Comparison of ENCODE assay signal across 8 cellular contexts in genomic region chrX:129932137-129932791, GRCh38. TPM values are rescaled to one million over a fixed set of nuclear protein-coding genes. Genes with fewer than 3 reads are reported as not detected.
DNase-seq lines count a peak whose midpoint lies in the region; TF ChIP-seq lines count a peak whose summit lies in the region.

No MANE protein-coding gene starts in this region.

- H3K9me3 Mint-ChIP-seq in HFFc6 (no peaks in the 10 kb centered on the region), MCF 10A (ENCODE audit: unreplicated experiment) (no peaks in the 10 kb centered on the region)

- no peaks in the 10 kb centered on the region for H3K4me1 Mint-ChIP-seq in HFFc6 (ENCODE audit: low read depth)
- H3K4me1 Mint-ChIP-seq in MCF 10A (ENCODE audit: insufficient read depth, unreplicated experiment), result no peaks in the 10 kb centered on the region

- no TSS peak for BruUV-seq in MCF 10A (replicated peaks; lab: Mats Ljungman, UMichigan)

- H3K36me3 Mint-ChIP-seq in HFFc6 (ENCODE audit: low read depth) (no peaks in the 10 kb centered on the region), MCF 10A (ENCODE audit: insufficient read depth, unreplicated experiment) (peaks cover 14% of the 10 kb centered on the region)

- TF ChIP-seq CTCF in HFFc6 (IDR thresholded peaks at IDR 0.05), result no peak
- TF ChIP-seq CTCF in VCaP (conservative IDR thresholded peaks at IDR 0.05), result no peak
- no peak for TF ChIP-seq CTCF in MCF 10A (IDR thresholded peaks at IDR 0.05; ENCODE audit: unreplicated experiment)

- H3K4me3 Mint-ChIP-seq in HFFc6 (peak overlapping the region; percentile 94), MCF 10A (ENCODE audit: unreplicated experiment) (peak overlapping the region; percentile 78)

- CTCF ChIA-PET in MCF 10A (lab: Yijun Ruan, JAX), result interaction anchor here (0.6 kb wide), 1 partner anchor 43 kb away, joined by 3 read pairs; no protein-coding TSS in a partner anchor

- intact Hi-C loops in MCF 10A (cut with micrococcal nuclease), result loop anchor here (2.0 kb wide), 1 partner anchor 51 kb away; the partner anchor contains the start of gene BCORL1

- POLR2A ChIA-PET in MCF 10A (lab: Yijun Ruan, JAX), result interaction anchor here (0.6 kb wide), 1 partner anchor 38 kb away, joined by 3 read pairs; no protein-coding TSS in a partner anchor

- H3K27ac ChIP-seq in VCaP (peak overlapping the region; percentile 75), skin epidermis (peak overlapping the region in 20 of 21 experiments; percentile 60 to 91 (median 80))

- H3K27me3 Mint-ChIP-seq in HFFc6 (ENCODE audit: insufficient read depth), result peaks cover 14% of the 10 kb centered on the region
- H3K27me3 Mint-ChIP-seq in MCF 10A (ENCODE audit: insufficient read depth, unreplicated experiment), result peaks cover 33% of the 10 kb centered on the region

- H3K4me3 ChIP-seq in skin epidermis, result peak overlapping the region; percentile 40 to 50 (median 49)

- DNase-seq in EL (peak; percentile 85), HFFc6 (peak; percentile 69), NCI-H1694 treated with DMSO at 0.1 percent for 48 hours (lab: John Stamatoyannopoulos, UW) (peak; percentile 53), MCF 10A (ENCODE audit: unreplicated experiment) (peak; percentile 78), iPS-NIHi11 (ENCODE audit: low spot score) (peak; percentile 86)
- DNase-seq in NK-92 treated with Interleukin-12 subunit alpha and Interleukin-12 subunit beta, amount 100 ng/mL, for 24 hours (lab: John Stamatoyannopoulos, UW), result no peak

- peak overlapping the region; percentile 68 for H3K27ac Mint-ChIP-seq in HFFc6
- peak overlapping the region; percentile 93 for H3K27ac Mint-ChIP-seq in MCF 10A (ENCODE audit: low read depth, unreplicated experiment)

RNA-seq across cellular contexts. Expression of gene UTP14A, which starts 26.3 kb away (rescaled TPM):
- 10 to 100 TPM; 22.7 to 29.9 (median 23.3) TPM for total RNA-seq in HFFc6 (2021; fragmentation: NEBNext Ultra II Directional; extraction: Animal tissue kit (Norgen Biotek cat#: 25700))
- 30.3 and 48.3 TPM in 2 replicates for total RNA-seq in MCF 10A (2022)

RNA-seq across cellular contexts. Expression of gene BCORL1, which starts 50.2 kb away (rescaled TPM):
- total RNA-seq in HFFc6 (2021; fragmentation: NEBNext Ultra II Directional; extraction: Animal tissue kit (Norgen Biotek cat#: 25700)), result 10 to 100 TPM; 13.3 to 18.3 (median 14.8) TPM
- total RNA-seq in MCF 10A (2022), result 2.9 and 5.1 TPM in 2 replicates
